33 cellular contexts compared by ENCODE assay signal in genomic region chr2:152763651-152764050, GRCh38.
"Had no signal": no experiment of that assay in that cellular context is flagged by ENCODE, and none has a peak within 500 bp of the region (broad histone marks: within the 10 kb centered on the region; RNA-seq: fewer than 3 reads in every experiment).

No MANE protein-coding gene starts in this region.

- H3K27ac ChIP-seq: brain microvascular endothelial cell, Peyer's patch, SJSA1, WERI-Rb-1 had no signal

- DNase-seq: activated CD4-positive, alpha-beta memory T cell treated with anti-CD3 and anti-CD28 coated beads, Interleukin-2, amount 10 ng/mL, durations not matched to agents 7 days and 5 days; activated CD4-positive, alpha-beta T cell treated with anti-CD3 and anti-CD28 coated beads for 1 hour; activated CD4-positive, alpha-beta T cell treated with anti-CD3 and anti-CD28 coated beads for 48 hours; activated CD4-positive, CD25-positive, alpha-beta regulatory T cell; activated CD8-positive, alpha-beta memory T cell treated with anti-CD3 and anti-CD28 coated beads for 24 hours; activated CD8-positive, alpha-beta memory T cell treated with anti-CD3 and anti-CD28 coated beads, Interleukin-2, amount 10 ng/mL, durations not matched to agents 7 days and 5 days; activated CD8-positive, alpha-beta memory T cell treated with anti-CD3 and anti-CD28 coated beads, Interleukin-2, amount 50 U/mL, for 48 hours; activated effector memory CD4-positive, alpha-beta T cell treated with Interleukin-2 at 50 U/mL for 16 hours; activated naive CD4-positive, alpha-beta T cell treated with anti-CD3 and anti-CD28 coated beads, Interleukin-2, amount 10 ng/mL, durations not matched to agents 7 days and 5 days; activated naive CD8-positive, alpha-beta T cell treated with anti-CD3 and anti-CD28 coated beads, Interleukin-2, amount 50 U/mL, for 24 hours; activated T-cell treated with anti-CD3 and anti-CD28 coated beads, Interleukin-2, amount 50 U/mL, for 48 hours; anterior cingulate cortex; brain microvascular endothelial cell; central memory CD4-positive, alpha-beta T cell; NCI-H1048; NCI-H1105 treated with DMSO at 0.1 percent for 48 hours; NCI-H1436; NCI-H1694; NCI-H1930; NCI-H2081 treated with DMSO at 0.1 percent for 48 hours; NCI-H226; NCI-H446 treated with DMSO at 0.1 percent for 48 hours; NCI-H524 treated with DMSO at 0.1 percent for 48 hours; Peyer's patch; RPMI8226; SHP77 treated with DMSO at 0.1 percent for 48 hours; SW 1271; T-helper 1 cell; T-helper 2 cell; T-helper 9 cell; WERI-Rb-1 had no signal

- H3K9me3 ChIP-seq: Peyer's patch, SJSA1 had no signal

- H3K4me1 ChIP-seq: Peyer's patch had no signal

- H3K4me3 ChIP-seq: Peyer's patch, SJSA1 had no signal

- H3K27me3 ChIP-seq: brain microvascular endothelial cell, Peyer's patch, SJSA1 had no signal

- ATAC-seq: activated CD8-positive, alpha-beta memory T cell treated with anti-CD3 and anti-CD28 coated beads, Interleukin-2, amount 10 ng/mL, durations not matched to agents 7 days and 5 days; activated naive CD8-positive, alpha-beta T cell treated with anti-CD3 and anti-CD28 coated beads, Interleukin-2, amount 50 U/mL, for 24 hours; SK-N-SH treated with all-trans-retinoic acid at 6 μM for 48 hours had no signal

- H3K36me3 ChIP-seq: brain microvascular endothelial cell had no signal
